9 cellular contexts compared by ENCODE assay signal in the genomic region with DNA sequence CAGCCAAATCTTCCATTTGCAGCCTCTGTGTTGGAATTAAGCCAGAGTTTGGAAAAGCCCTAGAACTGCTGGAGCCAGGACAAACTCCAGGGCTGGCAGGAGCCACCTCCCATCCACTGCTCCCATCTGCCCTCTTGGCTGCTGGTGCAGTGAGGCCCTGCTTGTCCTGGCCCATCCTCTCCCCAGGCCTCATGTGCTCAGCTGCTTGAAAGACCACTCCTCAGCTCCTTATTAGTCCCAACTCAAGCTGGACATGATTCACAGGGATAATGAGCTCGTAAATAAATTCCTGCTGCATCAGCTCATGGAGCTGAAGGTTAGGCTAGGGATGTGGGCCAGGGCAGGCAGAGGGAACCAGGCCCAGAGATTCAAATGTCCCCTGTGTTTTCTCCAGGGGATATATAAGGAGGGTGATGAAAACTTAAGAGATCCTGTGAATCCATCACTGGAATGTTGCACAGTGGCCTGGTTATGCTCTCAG.
DNase-seq lines count a peak whose midpoint lies in the region; ATAC-seq lines count a peak whose summit lies in the region.
"Had no signal": no experiment of that assay in that cellular context is flagged by ENCODE, and none has a peak within 500 bp of the region (broad histone marks: within the 10 kb centered on the region; RNA-seq: fewer than 3 reads in every experiment).

No MANE protein-coding gene starts in this region.

- H3K9me3 ChIP-seq in right cardiac atrium (ENCODE audit: control insufficient read depth, low read length) (no peaks in the 10 kb centered on the region), skeletal muscle tissue (ENCODE audit: control insufficient read depth in 3 of 3, low read length in 3 of 3) (no peaks in the 10 kb centered on the region)
- H3K9me3 ChIP-seq: Caco-2 had no signal

- H3K27me3 ChIP-seq in right cardiac atrium (ENCODE audit: control insufficient read depth, insufficient read depth) (no peaks in the 10 kb centered on the region), skeletal muscle tissue (ENCODE audit: control insufficient read depth in 3 of 3, insufficient read depth in 3 of 3, low read length in 3 of 3) (no peaks in the 10 kb centered on the region)

- intact Hi-C loops in right cardiac atrium (cut with DNase I), result no loop called here

- peak; percentile 13 to 78 for ATAC-seq in right cardiac atrium

- peak; percentile 65 for DNase-seq in GM03348 (ENCODE audit: low spot score)
- DNase-seq in activated CD8-positive, alpha-beta memory T cell treated with anti-CD3 and anti-CD28 coated beads, Interleukin-2, amount 50 U/mL, for 48 hours, result peak; percentile 12
- DNase-seq in right cardiac atrium, result peak; percentile 53 to 82 (median 78)
- DNase-seq in DMS53 treated with DMSO at 0.1 percent for 48 hours (lab: John Stamatoyannopoulos, UW; ENCODE audit: unreplicated experiment), result no peak
- no peak for DNase-seq in activated naive CD4-positive, alpha-beta T cell treated with Interleukin-2 at 50 U/mL for 16 hours
- no peak for DNase-seq in KG1 (lab: John Stamatoyannopoulos, UW)
- no peak for DNase-seq in HPDE6-E6E7 (ENCODE audit: extremely low spot score)
- DNase-seq: Caco-2 had no signal

- H3K27ac ChIP-seq in right cardiac atrium (ENCODE audit: low read length) (peak overlapping the region; percentile 50), skeletal muscle tissue (ENCODE audit: low read depth, low read length) (peak overlapping the region; percentile 37)

- H3K36me3 ChIP-seq in skeletal muscle tissue (ENCODE audit: control insufficient read depth in 3 of 3, insufficient read depth in 3 of 3, low read length in 3 of 3), result no peaks in the 10 kb centered on the region

- 34% methylated on average over 1 of the region's 1 CpG for WGBS in right cardiac atrium

- no peak overlapping the region for H3K9ac ChIP-seq in skeletal muscle tissue (ENCODE audit: low read depth in 1 of 3, low read length in 3 of 3)

- H3K4me1 ChIP-seq in right cardiac atrium (ENCODE audit: control insufficient read depth, insufficient read depth, low read length), result peaks cover 5% of the 10 kb centered on the region
- peaks cover 19 to 28% (median 25%) of the 10 kb centered on the region in 3 donors for H3K4me1 ChIP-seq in skeletal muscle tissue (ENCODE audit: control insufficient read depth in 3 of 3, insufficient read depth in 3 of 3, low read length in 3 of 3)
- H3K4me1 ChIP-seq: Caco-2 had no signal

- H3K4me3 ChIP-seq in right cardiac atrium (ENCODE audit: low read length), result no peak overlapping the region
- no peak overlapping the region for H3K4me3 ChIP-seq in skeletal muscle tissue (ENCODE audit: low read length in 3 of 3)

Comparison
In these comparisons a context has a peak if more than half of its experiments do, and no peak if none do; other contexts are left out.
1. DNase-seq: peak in GM03348 (single experiment), activated CD8-positive, alpha-beta memory T cell treated with anti-CD3 and anti-CD28 coated beads, Interleukin-2, amount 50 U/mL, for 48 hours (single experiment) and right cardiac atrium (3 of 3); none in DMS53 treated with DMSO at 0.1 percent for 48 hours (single experiment), activated naive CD4-positive, alpha-beta T cell treated with Interleukin-2 at 50 U/mL for 16 hours (single experiment), KG1 (single experiment) and HPDE6-E6E7 (single experiment).